16 cellular contexts compared by ENCODE assay signal in the genomic region with DNA sequence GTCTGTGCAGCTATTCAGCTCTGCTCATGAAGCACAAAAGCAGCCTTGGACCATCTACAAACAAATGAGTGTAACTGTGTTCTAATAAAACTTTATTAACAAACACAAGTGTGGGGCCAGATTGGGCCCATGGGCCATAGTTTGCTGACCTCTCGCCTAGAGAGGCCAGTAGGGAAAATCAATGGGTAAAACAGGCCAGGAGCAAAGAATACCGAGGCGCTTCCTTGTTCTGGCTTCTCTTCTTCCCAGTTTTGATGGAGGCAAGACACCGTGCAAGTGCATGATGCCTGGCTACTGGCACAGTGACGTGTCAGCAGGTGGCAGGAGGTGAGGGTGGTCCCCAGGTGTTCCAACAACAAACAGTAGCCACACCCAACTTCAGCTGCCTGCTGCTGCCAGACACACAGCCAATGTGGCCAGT.
DNase-seq lines count a peak whose midpoint lies in the region; ATAC-seq and TF ChIP-seq lines count a peak whose summit lies in the region.
"Had no signal": no experiment of that assay in that cellular context is flagged by ENCODE, and none has a peak within 500 bp of the region (broad histone marks: within the 10 kb centered on the region; RNA-seq: fewer than 3 reads in every experiment).

No MANE protein-coding gene starts in this region.

- no peak overlapping the region for H3K4me3 ChIP-seq in endodermal cell (ENCODE audit: low read length)

- 91 to 93% methylated on average over 3 to 5 of the region's 5 CpGs for WGBS in endodermal cell (ENCODE audit: insufficient coverage in 1 of 2, insufficient read length in 1 of 2), 2 experiments

- H3K36me3 ChIP-seq in endodermal cell (ENCODE audit: control insufficient read depth, insufficient read depth, low read length), result no peaks in the 10 kb centered on the region

- no peak overlapping the region for H3K27ac ChIP-seq in endodermal cell (ENCODE audit: low read depth, low read length)

- H3K9me3 ChIP-seq in endodermal cell (ENCODE audit: control insufficient read depth, low read length), result no peaks in the 10 kb centered on the region

- CTCF ChIA-PET in activated CD8-positive, alpha-beta memory T cell treated with anti-CD3 and anti-CD28 coated beads, Interleukin-2, amount 10 ng/mL, durations not matched to agents 7 days and 5 days (lab: Charles Lee), result no interaction called here
- CTCF ChIA-PET in WTC11 (lab: Charles Lee), result no interaction called here

- DNase-seq in activated CD8-positive, alpha-beta memory T cell treated with anti-CD3 and anti-CD28 coated beads, Interleukin-2, amount 10 ng/mL, durations not matched to agents 7 days and 5 days, result peak; percentile 25
- no peak for DNase-seq in activated CD8-positive, alpha-beta memory T cell treated with anti-CD3 and anti-CD28 coated beads for 24 hours
- DNase-seq in NCI-H2171 (lab: John Stamatoyannopoulos, UW) (peak; percentile 44), endodermal cell (peak; percentile 31), type B pancreatic cell (ENCODE audit: extremely low spot score, unreplicated experiment) (peak; percentile 51), WTC11 (ENCODE audit: low spot score) (no peak), NCI-H1436 treated with DMSO at 0.1 percent for 48 hours (lab: John Stamatoyannopoulos, UW) (no peak), HUDEP-2 (lab: John Stamatoyannopoulos, UW; ENCODE audit: unreplicated experiment in 76 of 76) (no peak)
- DNase-seq: C1 segment of cervical spinal cord, DMS153, Karpas-422, NCI-H1105 treated with DMSO at 0.1 percent for 48 hours, NCI-H2029, NCI-H82, Right ventricle myocardium superior had no signal

- no peaks in the 10 kb centered on the region for H3K9me3 Mint-ChIP-seq in activated CD8-positive, alpha-beta memory T cell treated with anti-CD3 and anti-CD28 coated beads, Interleukin-2, amount 10 ng/mL, durations not matched to agents 7 days and 5 days (ENCODE audit: low read depth)
- no peaks in the 10 kb centered on the region for H3K9me3 Mint-ChIP-seq in endodermal cell
- H3K9me3 Mint-ChIP-seq in type B pancreatic cell, result no peaks in the 10 kb centered on the region
- no peaks in the 10 kb centered on the region for H3K9me3 Mint-ChIP-seq in WTC11

- TF ChIP-seq CTCF in endodermal cell (conservative IDR thresholded peaks at IDR 0.05) (no peak), type B pancreatic cell (conservative IDR thresholded peaks at IDR 0.05) (no peak), WTC11 (IDR thresholded peaks at IDR 0.05) (no peak)

- POLR2A ChIA-PET in WTC11 (lab: Charles Lee), result no interaction called here

- no peak overlapping the region for H3K4me3 Mint-ChIP-seq in activated CD8-positive, alpha-beta memory T cell treated with anti-CD3 and anti-CD28 coated beads, Interleukin-2, amount 10 ng/mL, durations not matched to agents 7 days and 5 days
- H3K4me3 Mint-ChIP-seq in endodermal cell (no peak overlapping the region), type B pancreatic cell (no peak overlapping the region), WTC11 (no peak overlapping the region)

- H3K36me3 Mint-ChIP-seq in activated CD8-positive, alpha-beta memory T cell treated with anti-CD3 and anti-CD28 coated beads, Interleukin-2, amount 10 ng/mL, durations not matched to agents 7 days and 5 days, result no peaks in the 10 kb centered on the region
- H3K36me3 Mint-ChIP-seq in endodermal cell (ENCODE audit: low read depth) (no peaks in the 10 kb centered on the region), type B pancreatic cell (no peaks in the 10 kb centered on the region), WTC11 (no peaks in the 10 kb centered on the region)

- no peaks in the 10 kb centered on the region for H3K4me1 Mint-ChIP-seq in activated CD8-positive, alpha-beta memory T cell treated with anti-CD3 and anti-CD28 coated beads, Interleukin-2, amount 10 ng/mL, durations not matched to agents 7 days and 5 days
- peaks cover 11% of the 10 kb centered on the region for H3K4me1 Mint-ChIP-seq in endodermal cell
- peaks cover 12% of the 10 kb centered on the region for H3K4me1 Mint-ChIP-seq in type B pancreatic cell (ENCODE audit: unreplicated experiment)
- peaks cover 3% of the 10 kb centered on the region; the same call in 1 of the 2 replicates for H3K4me1 Mint-ChIP-seq in WTC11

- ATAC-seq in activated CD8-positive, alpha-beta memory T cell treated with anti-CD3 and anti-CD28 coated beads, Interleukin-2, amount 10 ng/mL, durations not matched to agents 7 days and 5 days, result no peak
- ATAC-seq in WTC11, result no peak
- ATAC-seq: Panc1 had no signal

- no peaks in the 10 kb centered on the region for H3K27me3 ChIP-seq in endodermal cell (ENCODE audit: control insufficient read depth, insufficient read depth, low read length, poor library complexity, severe bottlenecking)

- no peaks in the 10 kb centered on the region for H3K4me1 ChIP-seq in endodermal cell (ENCODE audit: control insufficient read depth, insufficient read depth, low read length)

- H3K9ac ChIP-seq in endodermal cell (ENCODE audit: extremely low read depth, low read length, poor library complexity, severe bottlenecking), result no peak overlapping the region

- no peak overlapping the region for H3K27ac Mint-ChIP-seq in activated CD8-positive, alpha-beta memory T cell treated with anti-CD3 and anti-CD28 coated beads, Interleukin-2, amount 10 ng/mL, durations not matched to agents 7 days and 5 days
- no peak overlapping the region for H3K27ac Mint-ChIP-seq in endodermal cell
- H3K27ac Mint-ChIP-seq in type B pancreatic cell, result no peak overlapping the region
- no peak overlapping the region for H3K27ac Mint-ChIP-seq in WTC11

- no peaks in the 10 kb centered on the region for H3K27me3 Mint-ChIP-seq in activated CD8-positive, alpha-beta memory T cell treated with anti-CD3 and anti-CD28 coated beads, Interleukin-2, amount 10 ng/mL, durations not matched to agents 7 days and 5 days
- H3K27me3 Mint-ChIP-seq in endodermal cell (ENCODE audit: insufficient read depth) (peaks cover 3% of the 10 kb centered on the region), type B pancreatic cell (peaks cover 13% of the 10 kb centered on the region), WTC11 (ENCODE audit: low read depth) (no peaks in the 10 kb centered on the region)

TF ChIP-seq in WTC11, 78 proteins besides CTCF, POLR2A, EP300 and RAD21:
- TF ChIP-seq JUN (CRISPR knock-in tag; IDR thresholded peaks at IDR 0.05), result no peak
- TF ChIP-seq, protein P1, sequence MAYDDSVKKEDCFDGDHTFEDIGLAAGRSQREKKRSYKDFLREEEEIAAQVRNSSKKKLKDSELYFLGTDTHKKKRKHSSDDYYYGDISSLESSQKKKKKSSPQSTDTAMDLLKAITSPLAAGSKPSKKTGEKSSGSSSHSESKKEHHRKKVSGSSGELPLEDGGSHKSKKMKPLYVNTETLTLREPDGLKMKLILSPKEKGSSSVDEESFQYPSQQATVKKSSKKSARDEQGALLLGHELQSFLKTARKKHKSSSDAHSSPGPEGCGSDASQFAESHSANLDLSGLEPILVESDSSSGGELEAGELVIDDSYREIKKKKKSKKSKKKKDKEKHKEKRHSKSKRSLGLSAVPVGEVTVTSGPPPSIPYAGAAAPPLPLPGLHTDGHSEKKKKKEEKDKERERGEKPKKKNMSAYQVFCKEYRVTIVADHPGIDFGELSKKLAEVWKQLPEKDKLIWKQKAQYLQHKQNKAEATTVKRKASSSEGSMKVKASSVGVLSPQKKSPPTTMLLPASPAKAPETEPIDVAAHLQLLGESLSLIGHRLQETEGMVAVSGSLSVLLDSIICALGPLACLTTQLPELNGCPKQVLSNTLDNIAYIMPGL (CRISPR knock-in tag; IDR thresholded peaks at IDR 0.05), result no peak
- TF ChIP-seq NR3C1 (CRISPR knock-in tag; conservative IDR thresholded peaks at IDR 0.05; ENCODE audit: low read depth), result no peak
TF ChIP-seq in WTC11: peak in this region for 0.

Comparison
In these comparisons a context has a peak if more than half of its experiments do, and no peak if none do; other contexts are left out.
1. DNase-seq: peak in activated CD8-positive, alpha-beta memory T cell treated with anti-CD3 and anti-CD28 coated beads, Interleukin-2, amount 10 ng/mL, durations not matched to agents 7 days and 5 days (single experiment), NCI-H2171 (single experiment), endodermal cell (single experiment) and type B pancreatic cell (single experiment); none in activated CD8-positive, alpha-beta memory T cell treated with anti-CD3 and anti-CD28 coated beads for 24 hours (single experiment), WTC11 (single experiment), NCI-H1436 treated with DMSO at 0.1 percent for 48 hours (single experiment) and HUDEP-2 (0 of 76).